Comparison of ENCODE assay signal across 18 cellular contexts in genomic region chr17:13143001-13143400, GRCh38.
A peak's percentile ranks its signal among the peaks of the same experiment; 100 is the strongest.
DNase-seq lines count a peak whose midpoint lies in the region; ATAC-seq and TF ChIP-seq lines count a peak whose summit lies in the region.
"Had no signal": no experiment of that assay in that cellular context is flagged by ENCODE, and none has a peak within 500 bp of the region (broad histone marks: within the 10 kb centered on the region; RNA-seq: fewer than 3 reads in every experiment).

No MANE protein-coding gene starts in this region.

- H3K4me1 ChIP-seq in SJCRH30 (peaks cover 6% of the 10 kb centered on the region; the same call in 1 of the 2 replicates), neural progenitor cell (peaks cover 10% of the 10 kb centered on the region), MM.1S (ENCODE audit: low read length) (no peaks in the 10 kb centered on the region)
- H3K4me1 ChIP-seq: A549; BLaER1 treated with 17β-estradiol and CSF1 and Interleukin-3, amounts not matched to agents 10 nM and 100 nM; Caco-2 had no signal

- H3K9me3 ChIP-seq in SJCRH30 (replicated peaks) (peaks cover 13% of the 10 kb centered on the region; the same call in 1 of the 2 replicates), neural progenitor cell (ENCODE audit: low read depth) (no peaks in the 10 kb centered on the region), MM.1S (replicated peaks; ENCODE audit: insufficient read depth, low read length) (no peaks in the 10 kb centered on the region)
- H3K9me3 ChIP-seq: A549, Caco-2 had no signal

- H3K36me3 Mint-ChIP-seq in activated CD4-positive, alpha-beta T cell treated with anti-CD3 and anti-CD28 coated beads, Interleukin-2, amount 10 ng/mL, durations not matched to agents 24 days and 14 days (ENCODE audit: low read depth): no peaks in the 10 kb centered on the region
- no peaks in the 10 kb centered on the region for H3K36me3 Mint-ChIP-seq in activated CD4-positive, alpha-beta T cell treated with anti-CD3 and anti-CD28 coated beads, Interleukin-2, amount 10 ng/mL, durations not matched to agents 7 days and 5 days (ENCODE audit: low read depth)
- peaks cover 7% of the 10 kb centered on the region for H3K36me3 Mint-ChIP-seq in neural progenitor cell
- H3K36me3 Mint-ChIP-seq: CD8-positive, alpha-beta T cell had no signal

- ATAC-seq in HG02885 (IDR thresholded peaks at IDR 0.05; ENCODE audit: poor library complexity, unreplicated experiment): no peak
- ATAC-seq: A549; CD8-positive, alpha-beta T cell had no signal

- H3K36me3 ChIP-seq in SJCRH30 (no peaks in the 10 kb centered on the region), neural progenitor cell (no peaks in the 10 kb centered on the region), MM.1S (replicated peaks; ENCODE audit: insufficient read depth, low read length) (no peaks in the 10 kb centered on the region)
- H3K36me3 ChIP-seq: BLaER1 treated with 17β-estradiol and CSF1 and Interleukin-3, amounts not matched to agents 10 nM and 100 nM had no signal

- H3K79me2 ChIP-seq in neural progenitor cell (ENCODE audit: low read depth) (no peaks in the 10 kb centered on the region), MM.1S (ENCODE audit: low read length) (no peaks in the 10 kb centered on the region)

- H3K4me3 Mint-ChIP-seq in activated CD4-positive, alpha-beta T cell treated with anti-CD3 and anti-CD28 coated beads, Interleukin-2, amount 10 ng/mL, durations not matched to agents 24 days and 14 days: no peak overlapping the region
- H3K4me3 Mint-ChIP-seq in activated CD4-positive, alpha-beta T cell treated with anti-CD3 and anti-CD28 coated beads, Interleukin-2, amount 10 ng/mL, durations not matched to agents 7 days and 5 days: no peak overlapping the region
- no peak overlapping the region for H3K4me3 Mint-ChIP-seq in neural progenitor cell
- H3K4me3 Mint-ChIP-seq: B cell; CD4-positive, alpha-beta T cell; CD8-positive, alpha-beta T cell had no signal

- CTCF ChIA-PET in activated CD4-positive, alpha-beta T cell treated with anti-CD3 and anti-CD28 coated beads, Interleukin-2, amount 10 ng/mL, durations not matched to agents 7 days and 5 days (lab: Charles Lee): no interaction called here

- no peak overlapping the region for H3K4me2 ChIP-seq in neural progenitor cell
- no peak overlapping the region for H3K4me2 ChIP-seq in MM.1S (ENCODE audit: low read depth, low read length)
- H3K4me2 ChIP-seq: A549; BLaER1 treated with 17β-estradiol and CSF1 and Interleukin-3, amounts not matched to agents 10 nM and 100 nM had no signal

- H3K9me2 ChIP-seq in MM.1S (replicated peaks; ENCODE audit: insufficient read depth, low read length): no peaks in the 10 kb centered on the region

- H3K27me3 ChIP-seq in SJCRH30: no peaks in the 10 kb centered on the region
- H3K27me3 ChIP-seq in neural progenitor cell: no peaks in the 10 kb centered on the region
- H3K27me3 ChIP-seq in MM.1S (replicated peaks; ENCODE audit: insufficient read depth, low read length): no peaks in the 10 kb centered on the region
- H3K27me3 ChIP-seq: BLaER1 treated with 17β-estradiol and CSF1 and Interleukin-3, amounts not matched to agents 10 nM and 100 nM had no signal

- TF ChIP-seq CTCF in neural progenitor cell (IDR thresholded peaks at IDR 0.05): no peak
- TF ChIP-seq CTCF in MM.1S (IDR thresholded peaks at IDR 0.05; ENCODE audit: low read length): no peak

- no peak overlapping the region for H3K4me3 ChIP-seq in SJCRH30
- no peak overlapping the region for H3K4me3 ChIP-seq in neural progenitor cell
- no peak overlapping the region for H3K4me3 ChIP-seq in MM.1S (ENCODE audit: low read length)
- H3K4me3 ChIP-seq: A549; BLaER1 treated with 17β-estradiol and CSF1 and Interleukin-3, amounts not matched to agents 10 nM and 100 nM had no signal

- peaks cover 6% of the 10 kb centered on the region for H3K9me3 Mint-ChIP-seq in activated CD4-positive, alpha-beta T cell treated with anti-CD3 and anti-CD28 coated beads, Interleukin-2, amount 10 ng/mL, durations not matched to agents 24 days and 14 days
- peaks cover 10% of the 10 kb centered on the region for H3K9me3 Mint-ChIP-seq in activated CD4-positive, alpha-beta T cell treated with anti-CD3 and anti-CD28 coated beads, Interleukin-2, amount 10 ng/mL, durations not matched to agents 7 days and 5 days
- H3K9me3 Mint-ChIP-seq in neural progenitor cell: peaks cover 26% of the 10 kb centered on the region

- H3K4me1 Mint-ChIP-seq in activated CD4-positive, alpha-beta T cell treated with anti-CD3 and anti-CD28 coated beads, Interleukin-2, amount 10 ng/mL, durations not matched to agents 24 days and 14 days: no peaks in the 10 kb centered on the region
- no peaks in the 10 kb centered on the region for H3K4me1 Mint-ChIP-seq in activated CD4-positive, alpha-beta T cell treated with anti-CD3 and anti-CD28 coated beads, Interleukin-2, amount 10 ng/mL, durations not matched to agents 7 days and 5 days
- peaks cover 21% of the 10 kb centered on the region for H3K4me1 Mint-ChIP-seq in neural progenitor cell
- H3K4me1 Mint-ChIP-seq: B cell had no signal

- H3K27ac ChIP-seq in SJCRH30 (no peak overlapping the region), neural progenitor cell (no peak overlapping the region), MM.1S (ENCODE audit: low read length) (no peak overlapping the region)
- H3K27ac ChIP-seq: 22Rv1; A549; BLaER1 treated with 17β-estradiol and CSF1 and Interleukin-3, amounts not matched to agents 10 nM and 100 nM; C4-2B had no signal

- H3K27ac Mint-ChIP-seq in activated CD4-positive, alpha-beta T cell treated with anti-CD3 and anti-CD28 coated beads, Interleukin-2, amount 10 ng/mL, durations not matched to agents 24 days and 14 days: no peak overlapping the region
- H3K27ac Mint-ChIP-seq in activated CD4-positive, alpha-beta T cell treated with anti-CD3 and anti-CD28 coated beads, Interleukin-2, amount 10 ng/mL, durations not matched to agents 7 days and 5 days: no peak overlapping the region
- H3K27ac Mint-ChIP-seq in neural progenitor cell: peak overlapping the region; percentile 22
- H3K27ac Mint-ChIP-seq: B cell; CD4-positive, alpha-beta T cell; CD8-positive, alpha-beta T cell had no signal

- H2AFZ ChIP-seq in neural progenitor cell (replicated peaks) (no peak overlapping the region), MM.1S (ENCODE audit: low read length) (no peak overlapping the region)

- H4K20me1 ChIP-seq in neural progenitor cell (ENCODE audit: low read depth) (no peaks in the 10 kb centered on the region), MM.1S (ENCODE audit: insufficient read depth, low read length) (no peaks in the 10 kb centered on the region)
- H4K20me1 ChIP-seq: BLaER1 treated with 17β-estradiol and CSF1 and Interleukin-3, amounts not matched to agents 10 nM and 100 nM had no signal

- H3K27me3 Mint-ChIP-seq in activated CD4-positive, alpha-beta T cell treated with anti-CD3 and anti-CD28 coated beads, Interleukin-2, amount 10 ng/mL, durations not matched to agents 24 days and 14 days: no peaks in the 10 kb centered on the region
- H3K27me3 Mint-ChIP-seq in activated CD4-positive, alpha-beta T cell treated with anti-CD3 and anti-CD28 coated beads, Interleukin-2, amount 10 ng/mL, durations not matched to agents 7 days and 5 days: no peaks in the 10 kb centered on the region
- peaks cover 4% of the 10 kb centered on the region for H3K27me3 Mint-ChIP-seq in neural progenitor cell (ENCODE audit: insufficient read depth, low read depth)
- H3K27me3 Mint-ChIP-seq: B cell; CD4-positive, alpha-beta T cell had no signal

- intact Hi-C loops in activated CD4-positive, alpha-beta T cell treated with anti-CD3 and anti-CD28 coated beads, Interleukin-2, amount 10 ng/mL, durations not matched to agents 24 days and 14 days (cut with micrococcal nuclease): no loop called here

- peak; percentile 8 for DNase-seq in activated CD4-positive, alpha-beta T cell treated with anti-CD3 and anti-CD28 coated beads, Interleukin-2, amount 10 ng/mL, durations not matched to agents 24 days and 14 days
- no peak for DNase-seq in activated CD4-positive, alpha-beta T cell treated with anti-CD3 and anti-CD28 coated beads, Interleukin-2, amount 10 ng/mL, durations not matched to agents 7 days and 5 days
- DNase-seq in SJCRH30 (peak; percentile 54 to 59), neural progenitor cell (ENCODE audit: low spot score) (no peak), MM.1S (no peak)
- DNase-seq: AML-193; Caco-2; Calu3; CD4-positive, alpha-beta T cell; CD8-positive, alpha-beta T cell; DMS79 treated with DMSO at 0.1 percent for 48 hours; GF-D8 had no signal

- H3F3A ChIP-seq in neural progenitor cell (ENCODE audit: low read depth) (peaks cover 14% of the 10 kb centered on the region), MM.1S (ENCODE audit: insufficient read depth, low read length) (no peaks in the 10 kb centered on the region)

- POLR2A ChIA-PET in activated CD4-positive, alpha-beta T cell treated with anti-CD3 and anti-CD28 coated beads, Interleukin-2, amount 10 ng/mL, durations not matched to agents 7 days and 5 days (lab: Charles Lee): no interaction called here

- no peak overlapping the region for H3K9ac ChIP-seq in neural progenitor cell
- H3K9ac ChIP-seq in MM.1S (ENCODE audit: low read length): no peak overlapping the region
- H3K9ac ChIP-seq: BLaER1 treated with 17β-estradiol and CSF1 and Interleukin-3, amounts not matched to agents 10 nM and 100 nM had no signal

Comparison
In these comparisons a context has a peak if more than half of its experiments do, and no peak if none do; other contexts are left out.
1. DNase-seq: peak in activated CD4-positive, alpha-beta T cell treated with anti-CD3 and anti-CD28 coated beads, Interleukin-2, amount 10 ng/mL, durations not matched to agents 24 days and 14 days (single experiment) and SJCRH30 (2 of 2); none in activated CD4-positive, alpha-beta T cell treated with anti-CD3 and anti-CD28 coated beads, Interleukin-2, amount 10 ng/mL, durations not matched to agents 7 days and 5 days (single experiment), neural progenitor cell (single experiment) and MM.1S (single experiment).